33 cellular contexts compared by ENCODE assay signal in genomic region chr1:173239058-173239457, GRCh38.
"Had no signal": no experiment of that assay in that cellular context is flagged by ENCODE, and none has a peak within 500 bp of the region (broad histone marks: within the 10 kb centered on the region; RNA-seq: fewer than 3 reads in every experiment).

No MANE protein-coding gene starts in this region.

- ATAC-seq: activated naive CD4-positive, alpha-beta T cell treated with anti-CD3 and anti-CD28 coated beads, Interleukin-2, amount 50 U/mL, for 72 hours; activated naive CD8-positive, alpha-beta T cell treated with anti-CD3 and anti-CD28 coated beads, Interleukin-2, amount 50 U/mL, for 24 hours; activated T-cell treated with anti-CD3 and anti-CD28 coated beads, Interleukin-2, amount 50 U/mL, for 4 hours; activated T-cell treated with anti-CD3 and anti-CD28 coated beads, Interleukin-2, amount 50 U/mL, for 72 hours; activated T-helper 17 cell treated with anti-CD3 and anti-CD28 coated beads, Interleukin-2, amount 50 U/mL, for 72 hours; body of pancreas had no signal

- H3K4me3 ChIP-seq: adrenal gland, ascending aorta, body of pancreas, breast epithelium, cardiac muscle cell had no signal

- H3K4me1 ChIP-seq: adrenal gland, ascending aorta, body of pancreas, breast epithelium had no signal

- H3K27ac ChIP-seq: adrenal gland, ascending aorta, body of pancreas, brain microvascular endothelial cell, breast epithelium, cardiac muscle cell had no signal

- FAIRE-seq: astrocyte, bronchial epithelial cell, colon had no signal

- H3K36me3 ChIP-seq: adrenal gland, ascending aorta, brain microvascular endothelial cell, breast epithelium, cardiac muscle cell had no signal

- H3K9me3 ChIP-seq: body of pancreas had no signal

- DNase-seq: activated effector memory CD4-positive, alpha-beta T cell treated with anti-CD3 and anti-CD28 coated beads, Interleukin-2, amount 50 U/mL, for 16 hours; activated effector memory CD4-positive, alpha-beta T cell treated with Interleukin-2 at 50 U/mL for 16 hours; activated gamma-delta T cell; activated gamma-delta T cell treated with Interleukin-2 at 50 U/mL for 16 hours; activated naive CD4-positive, alpha-beta T cell; activated naive CD4-positive, alpha-beta T cell treated with anti-CD3 and anti-CD28 coated beads for 36 hours; activated naive CD4-positive, alpha-beta T cell treated with anti-CD3 and anti-CD28 coated beads, Interleukin-2, amount 10 ng/mL, durations not matched to agents 7 days and 5 days; activated naive CD4-positive, alpha-beta T cell treated with anti-CD3 and anti-CD28 coated beads, Interleukin-2, amount 50 U/mL, for 16 hours; activated naive CD4-positive, alpha-beta T cell treated with Interleukin-2 at 50 U/mL for 16 hours; activated naive CD8-positive, alpha-beta T cell treated with anti-CD3 and anti-CD28 coated beads for 36 hours; activated naive CD8-positive, alpha-beta T cell treated with anti-CD3 and anti-CD28 coated beads, Interleukin-2, amount 10 ng/mL, durations not matched to agents 7 days and 5 days; activated naive CD8-positive, alpha-beta T cell treated with anti-CD3 and anti-CD28 coated beads, Interleukin-2, amount 50 U/mL, for 24 hours; activated T-cell treated with anti-CD3 and anti-CD28 coated beads, Interleukin-2, amount 50 U/mL, for 4 hours; activated T-cell treated with anti-CD3 and anti-CD28 coated beads, Interleukin-2, amount 50 U/mL, for 48 hours; activated T-cell treated with anti-CD3 and anti-CD28 coated beads, Interleukin-2, amount 50 U/mL, for 72 hours; adrenal gland; amniotic stem cell; amygdala; anterior cingulate cortex; aorta; body of pancreas; brain microvascular endothelial cell; caudate nucleus; central memory CD4-positive, alpha-beta T cell; cerebellar nuclear complex had no signal

- H3K27me3 ChIP-seq: adrenal gland, ascending aorta, body of pancreas, brain microvascular endothelial cell, breast epithelium, cardiac muscle cell had no signal
